Comparison of ENCODE assay signal across 7 cellular contexts in the genomic region with DNA sequence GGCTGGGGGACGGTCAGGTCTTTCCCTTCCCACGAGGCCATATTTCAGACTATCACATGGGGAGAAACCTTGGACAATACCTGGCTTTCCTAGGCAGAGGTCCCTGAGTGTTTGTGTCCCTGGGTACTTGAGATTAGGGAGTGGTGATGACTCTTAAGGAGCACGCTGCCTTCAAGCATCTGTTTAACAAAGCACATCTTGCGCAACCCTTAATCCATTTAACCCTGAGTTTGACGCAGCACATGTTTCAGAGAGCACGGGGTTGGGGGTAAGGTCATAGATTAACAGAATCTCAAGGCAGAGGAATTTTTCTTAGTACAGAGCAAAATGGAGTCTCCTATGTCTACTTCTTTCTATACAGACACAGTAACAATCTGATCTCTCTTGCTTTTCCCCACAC. TPM values are rescaled to one million over a fixed set of nuclear protein-coding genes. Genes with fewer than 3 reads are reported as not detected.
"Had no signal": no experiment of that assay in that cellular context is flagged by ENCODE, and none has a peak within 500 bp of the region (broad histone marks: within the 10 kb centered on the region; RNA-seq: fewer than 3 reads in every experiment).

No MANE protein-coding gene starts in this region.

RNA-seq across cellular contexts. Expression of a gene that starts 57.3 kb away (rescaled TPM):
- total RNA-seq: activated naive CD8-positive, alpha-beta T cell treated with anti-CD3 and anti-CD28 coated beads, Interleukin-2, amount 10 ng/mL, durations not matched to agents 7 days and 5 days; adrenal gland; breast epithelium; OCI-LY7; Right ventricle myocardium superior; SJCRH30; T-helper 2 cell treated with Interferon-gamma antibody and Interleukin-4, amounts not matched to agents 100 ng/mL and 5 ng/mL, for 36 hours had no signal
